Comparison of ENCODE assay signal across 11 cellular contexts in genomic region chr1:197224160-197224559, GRCh38. TPM values are rescaled to one million over a fixed set of nuclear protein-coding genes. Genes with fewer than 3 reads are reported as not detected.
DNase-seq lines count a peak whose midpoint lies in the region; ATAC-seq, FAIRE-seq and TF ChIP-seq lines count a peak whose summit lies in the region.
"Had no signal": no experiment of that assay in that cellular context is flagged by ENCODE, and none has a peak within 500 bp of the region (broad histone marks: within the 10 kb centered on the region; RNA-seq: fewer than 3 reads in every experiment).

No MANE protein-coding gene starts in this region.

- TF ChIP-seq POLR2A in A549 (IDR thresholded peaks at IDR 0.05; ENCODE audit: low read length), result no peak
- no peak for TF ChIP-seq POLR2A in upper lobe of left lung (IDR thresholded peaks at IDR 0.05)

- TF ChIP-seq EP300 in A549 (IDR thresholded peaks at IDR 0.05) (no peak), upper lobe of left lung (IDR thresholded peaks at IDR 0.05) (no peak)

- DNase-seq in A549 (ENCODE audit: low read depth in 1 of 2, low spot score in 1 of 2) (no peak), ELR (ENCODE audit: low read depth) (peak; percentile 26), SK-MEL-5 (ENCODE audit: low read depth, low spot score) (peak; percentile 47), hepatocyte (ENCODE audit: low spot score) (no peak), tibial artery (no peak), upper lobe of left lung (no peak), NCI-H2171 treated with DMSO at 0.1 percent for 48 hours (lab: John Stamatoyannopoulos, UW) (no peak)
- DNase-seq: activated CD4-positive, alpha-beta T cell treated with anti-CD3 and anti-CD28 coated beads for 4 hours; activated naive CD4-positive, alpha-beta T cell treated with anti-CD3 and anti-CD28 coated beads, Interleukin-2, amount 10 ng/mL, durations not matched to agents 7 days and 5 days had no signal

- no peaks in the 10 kb centered on the region for H3K27me3 ChIP-seq in hepatocyte
- H3K27me3 ChIP-seq in tibial artery, result no peaks in the 10 kb centered on the region
- H3K27me3 ChIP-seq in upper lobe of left lung, result no peaks in the 10 kb centered on the region

- in situ Hi-C loops in SK-MEL-5 (cut with HindIII; ENCODE audit: low pct_unique_long_range_greater_than_20kb, low sequenced_read_pairs), result no loop called here

- TF ChIP-seq CTCF in A549 (IDR thresholded peaks at IDR 0.05) (peak; percentile 44; the same call in 2 of the 3 replicates), hepatocyte (IDR thresholded peaks at IDR 0.05; ENCODE audit: poor library complexity) (peak; percentile 44), tibial artery (IDR thresholded peaks at IDR 0.05) (no peak), upper lobe of left lung (IDR thresholded peaks at IDR 0.05) (no peak)

- H2AFZ ChIP-seq in hepatocyte, result no peak overlapping the region
- H2AFZ ChIP-seq: parathyroid adenoma had no signal

- H3K36me3 ChIP-seq in hepatocyte (replicated peaks; ENCODE audit: insufficient read depth, low read depth) (no peaks in the 10 kb centered on the region), tibial artery (no peaks in the 10 kb centered on the region), upper lobe of left lung (no peaks in the 10 kb centered on the region)

- H3K4me1 ChIP-seq in A549 (no peaks in the 10 kb centered on the region), hepatocyte (ENCODE audit: insufficient read depth) (no peaks in the 10 kb centered on the region), tibial artery (no peaks in the 10 kb centered on the region), upper lobe of left lung (no peaks in the 10 kb centered on the region)
- H3K4me1 ChIP-seq: parathyroid adenoma had no signal

- H3K4me3 ChIP-seq in A549 (no peak overlapping the region), hepatocyte (no peak overlapping the region), tibial artery (no peak overlapping the region), upper lobe of left lung (no peak overlapping the region)

- FAIRE-seq in A549 (lab: Jason Lieb, UNC), result no peak

- H3K9me3 ChIP-seq in A549 (no peaks in the 10 kb centered on the region), hepatocyte (ENCODE audit: low read depth) (no peaks in the 10 kb centered on the region), tibial artery (no peaks in the 10 kb centered on the region), upper lobe of left lung (no peaks in the 10 kb centered on the region)

- peak; percentile 19 to 48; a peak in 4 of 5 replicates for TF ChIP-seq RAD21 in A549 (conservative IDR thresholded peaks at IDR 0.05 in 1 of 2, IDR thresholded peaks at IDR 0.05 in 1 of 2)

- CTCF ChIA-PET in A549 (lab: Yijun Ruan, JAX), result interaction anchor here (0.6 to 1.5 kb wide), 7 partner anchors 10 to 235 kb away, joined by 3 to 5 read pairs (median 4); no protein-coding TSS in a partner anchor

- no peaks in the 10 kb centered on the region for H3K9me2 ChIP-seq in hepatocyte (replicated peaks; ENCODE audit: insufficient read depth)

- intact Hi-C loops in tibial artery (cut with DNase I; ENCODE audit: low total_unique reads), result no loop called here

- H3K27ac ChIP-seq in A549, result no peak overlapping the region
- no peak overlapping the region for H3K27ac ChIP-seq in hepatocyte
- no peak overlapping the region for H3K27ac ChIP-seq in tibial artery
- H3K27ac ChIP-seq in upper lobe of left lung, result no peak overlapping the region
- H3K27ac ChIP-seq: parathyroid adenoma had no signal

- ATAC-seq in A549 (no peak), GM19467 (IDR thresholded peaks at IDR 0.05; ENCODE audit: unreplicated experiment) (no peak), upper lobe of left lung (ENCODE audit: low FRiP score in 2 of 2) (no peak)

- H3K79me2 ChIP-seq in hepatocyte, result no peaks in the 10 kb centered on the region
- H3K79me2 ChIP-seq: parathyroid adenoma had no signal

- WGBS in A549 (ENCODE audit: missing lambda C conversion rate), result 55% methylated on average over 1 of the region's 1 CpG
- 89% methylated on average over 1 of the region's 1 CpG for WGBS in hepatocyte (ENCODE audit: low lambda C conversion rate, missing lambda C conversion rate)
- 79 to 86% methylated on average over 1 of the region's 1 CpG for WGBS in upper lobe of left lung, 2 donors

- H3K4me2 ChIP-seq in A549, result no peak overlapping the region
- no peak overlapping the region for H3K4me2 ChIP-seq in hepatocyte

- POLR2A ChIA-PET in A549 (lab: Yijun Ruan, JAX), result no interaction called here

- H4K20me1 ChIP-seq in hepatocyte (ENCODE audit: insufficient read depth, poor library complexity, severe bottlenecking), result no peaks in the 10 kb centered on the region

TF ChIP-seq in A549, 52 proteins besides CTCF, POLR2A, EP300 and RAD21:
- TF ChIP-seq SMC3 (IDR thresholded peaks at IDR 0.05) (peak; percentile 37; the same call in 2 of the 3 replicates), MYC (IDR thresholded peaks at IDR 0.05; ENCODE audit: borderline replicate concordance, low read length) (no peak)

RNA-seq across cellular contexts. Expression of gene ZBTB41, which starts 23.1 kb away (rescaled TPM):
- 10.1 and 12.0 TPM in 2 replicates for polyA plus RNA-seq in A549 (2011; rRNA removed)
- polyA plus RNA-seq in A549 (2012; cell fraction: cytosol; rRNA removed), result 0.66 and 0.69 TPM in 2 replicates
- polyA plus RNA-seq in A549 (2012; cell fraction: nucleus; rRNA removed), result 0.66 and 0.91 TPM in 2 replicates
- 3.8 to 4.4 TPM (median 4.1 TPM) in 3 replicates for polyA plus RNA-seq in A549 (2017; fragmentation: RNase III; extraction: RNeasy Plus Mini Kit Qiagen cat#74134 plus additional on column Dnase treatment)
- polyA minus RNA-seq in A549 (2011; rRNA and poly(A)+ RNA removed), result 14.6 and 14.8 TPM in 2 replicates
- 16.7 and 17.0 TPM in 2 replicates for total RNA-seq in SK-MEL-5 (2014; rRNA removed; shearing (Covaris generic))
- 3.9 and 5.4 TPM in 2 replicates for polyA plus RNA-seq in SK-MEL-5 (2015; cell fraction: cytosol; rRNA removed)
- 9.2 and 12.2 TPM in 2 replicates for polyA plus RNA-seq in SK-MEL-5 (2015; cell fraction: nucleus; rRNA removed)
- total RNA-seq in hepatocyte, result 16.2 and 16.6 TPM in 2 replicates
- polyA plus RNA-seq in hepatocyte, result 1.5 and 2.0 TPM in 2 replicates
- 10 to 100 TPM in 3 of 6 donors, 1 to 10 TPM in 3; 3.2 to 16.9 (median 9.2) TPM for total RNA-seq in upper lobe of left lung

RNA-seq across cellular contexts. Expression of gene CRB1, which starts 43.9 kb away (rescaled TPM):
- polyA plus RNA-seq in A549 (2011; rRNA removed) (not detected in 2 replicates), A549 (2017; fragmentation: RNase III; extraction: RNeasy Plus Mini Kit Qiagen cat#74134 plus additional on column Dnase treatment) (not detected in 3 replicates), hepatocyte (not detected in 2 replicates)
- not detected in 2 replicates for polyA plus RNA-seq in A549 (2012; cell fraction: cytosol; rRNA removed)
- not detected in 2 replicates for polyA plus RNA-seq in A549 (2012; cell fraction: nucleus; rRNA removed)
- not detected in 2 replicates for polyA minus RNA-seq in A549 (2011; rRNA and poly(A)+ RNA removed)
- 0.16 and 0.40 TPM in 2 replicates for total RNA-seq in SK-MEL-5 (2014; rRNA removed; shearing (Covaris generic))
- 0.04 and 0.21 TPM in 2 replicates for polyA plus RNA-seq in SK-MEL-5 (2015; cell fraction: cytosol; rRNA removed)
- polyA plus RNA-seq in SK-MEL-5 (2015; cell fraction: nucleus; rRNA removed), result not detected in 2 replicates
- total RNA-seq in hepatocyte (0.30 TPM in 1 of 2 replicates, not detected in the other), upper lobe of left lung (under 1 TPM in 5 of 6 donors, not detected in 1; 0.11 to 0.98 (median 0.15) TPM)

Comparison
In these comparisons a context has a peak if more than half of its experiments do, and no peak if none do; other contexts are left out.
1. DNase-seq: peak in ELR (single experiment) and SK-MEL-5 (single experiment); none in A549 (0 of 2), hepatocyte (single experiment), tibial artery (0 of 2), upper lobe of left lung (0 of 2) and NCI-H2171 treated with DMSO at 0.1 percent for 48 hours (single experiment).
2. CTCF ChIP-seq: peak in A549 (single experiment) and hepatocyte (single experiment); none in tibial artery (0 of 2) and upper lobe of left lung (0 of 6).